In genomic region chr19:892243-892996, GRCh38 we compare ENCODE assay signal across 8 cellular contexts. TPM values are rescaled to one million over a fixed set of nuclear protein-coding genes. Genes with fewer than 3 reads are reported as not detected.
DNase-seq lines count a peak whose midpoint lies in the region; FAIRE-seq and TF ChIP-seq lines count a peak whose summit lies in the region.

No MANE protein-coding gene starts in this region.

- no peaks in the 10 kb centered on the region for H3K36me3 Mint-ChIP-seq in neural crest cell (ENCODE audit: low read depth)

- H3K4me1 Mint-ChIP-seq in neural crest cell = peaks cover 10% of the 10 kb centered on the region

- CTCF ChIA-PET in HEK293 (lab: Yijun Ruan, JAX) = interaction anchor here (1.0 to 1.1 kb wide), 3 partner anchors 36 to 93 kb away, joined by 3 to 7 read pairs (median 3); no protein-coding TSS in a partner anchor

- H3K27ac ChIP-seq in HEK293 (ENCODE audit: extremely low read depth, low read depth, low read length) = peak overlapping the region; percentile 96
- peak overlapping the region; percentile 94 for H3K27ac ChIP-seq in SJCRH30
- peak overlapping the region; percentile 92 to 97 for H3K27ac ChIP-seq in esophagus (ENCODE audit: low read depth in 2 of 2, low read length in 1 of 2)

- no peak for TF ChIP-seq CTCF in HEK293 (tag by site-specific recombination; IDR thresholded peaks at IDR 0.05)
- no peak for TF ChIP-seq CTCF in neural crest cell (conservative IDR thresholded peaks at IDR 0.05)

- H3K36me3 ChIP-seq in HEK293 (ENCODE audit: control insufficient read depth in 2 of 2, insufficient read depth in 1 of 2, low read length in 2 of 2) (peaks cover 1 to 31% of the 10 kb centered on the region in 2 experiments; a peak in 2 of 3 replicates), SJCRH30 (peaks cover 4% of the 10 kb centered on the region; the same call in 1 of the 2 replicates), esophagus (ENCODE audit: control insufficient read depth in 2 of 2, insufficient read depth in 2 of 2, low read length in 1 of 2) (peaks cover 7 to 25% of the 10 kb centered on the region in 2 donors)

- H3K27me3 ChIP-seq in SJCRH30 (no peaks in the 10 kb centered on the region), esophagus (ENCODE audit: control insufficient read depth in 1 of 2, insufficient read depth in 2 of 2, low read length in 2 of 2) (no peaks in the 10 kb centered on the region)

- peak overlapping the region; percentile 89 for H3K4me3 Mint-ChIP-seq in neural crest cell

- FAIRE-seq in GM12892 (lab: Jason Lieb, UNC) = no peak

- POLR2A ChIA-PET in HEK293 (lab: Yijun Ruan, JAX) = interaction anchor here (0.6 to 2.6 kb wide), 6 partner anchors 16 to 376 kb away, joined by 3 to 13 read pairs (median 6); partner anchors contain the start of gene CIRBP

- H3K27ac Mint-ChIP-seq in neural crest cell (ENCODE audit: unreplicated experiment) = no peak overlapping the region

- H3K9me3 ChIP-seq in HEK293 (ENCODE audit: control insufficient read depth, insufficient read depth, low read depth, low read length) (no peaks in the 10 kb centered on the region), SJCRH30 (replicated peaks) (no peaks in the 10 kb centered on the region), esophagus (ENCODE audit: control insufficient read depth in 2 of 2, insufficient read depth in 1 of 2, low read depth in 1 of 2, low read length in 1 of 2) (no peaks in the 10 kb centered on the region)

- H3K27me3 Mint-ChIP-seq in neural crest cell (ENCODE audit: low read depth) = peaks cover 6% of the 10 kb centered on the region

- 3 to 7% methylated on average over 19 to 46 of the region's 46 CpGs for WGBS in esophagus, 2 donors

- TF ChIP-seq POLR2A in GM12892 (IDR thresholded peaks at IDR 0.05; ENCODE audit: low read depth, low read length) = no peak

- peak; percentile 65 for DNase-seq in GM12892 (ENCODE audit: insufficient read length)
- DNase-seq in SJCRH30 = peak; percentile 41 to 54
- DNase-seq in neural crest cell (ENCODE audit: low read depth, low spot score) = no peak
- no peak for DNase-seq in DMS153 (lab: John Stamatoyannopoulos, UW)
- DNase-seq in NCI-H2196 (lab: John Stamatoyannopoulos, UW; ENCODE audit: unreplicated experiment) = no peak
- DNase-seq in medulla oblongata (ENCODE audit: extremely low spot score) = no peak

- H3K4me3 ChIP-seq in HEK293 (ENCODE audit: low read depth, low read length) = peak overlapping the region; percentile 91
- peak overlapping the region; percentile 99 for H3K4me3 ChIP-seq in SJCRH30
- peak overlapping the region; percentile 91 to 97 for H3K4me3 ChIP-seq in esophagus (ENCODE audit: low read depth in 1 of 2, low read length in 2 of 2)

- H3K9me3 Mint-ChIP-seq in neural crest cell = no peaks in the 10 kb centered on the region

- no peaks in the 10 kb centered on the region for H3K4me1 ChIP-seq in HEK293 (ENCODE audit: control insufficient read depth, insufficient read depth, low read length)
- no peaks in the 10 kb centered on the region for H3K4me1 ChIP-seq in SJCRH30
- H3K4me1 ChIP-seq in esophagus (ENCODE audit: control insufficient read depth in 2 of 2, insufficient read depth in 2 of 2, low read length in 1 of 2) = peaks cover 3 to 7% of the 10 kb centered on the region in 2 donors

TF ChIP-seq in HEK293, 187 proteins besides CTCF, POLR2A, EP300 and RAD21 (continues in another document):
- TF ChIP-seq ZFP69B (tag by site-specific recombination; IDR thresholded peaks at IDR 0.05) (no peak), ZBTB48 (tag by site-specific recombination; IDR thresholded peaks at IDR 0.05) (peak; percentile 72), ZNF501 (tag by site-specific recombination; IDR thresholded peaks at IDR 0.05) (no peak), GLI2 (tag by site-specific recombination; IDR thresholded peaks at IDR 0.05; ENCODE audit: borderline replicate concordance, low read depth) (no peak), ZNF701 (tag by site-specific recombination; IDR thresholded peaks at IDR 0.05) (no peak), PRDM10 (tag by site-specific recombination; IDR thresholded peaks at IDR 0.05) (no peak), TCF7L2 (IDR thresholded peaks at IDR 0.05; ENCODE audit: borderline replicate concordance, low read depth, low read length) (no peak), GLIS1 (tag by site-specific recombination; IDR thresholded peaks at IDR 0.05) (peak; percentile 21; the same call in 1 of the 2 replicates), ZNF248 (tag by site-specific recombination; IDR thresholded peaks at IDR 0.05) (no peak), KLF8 (tag by site-specific recombination; IDR thresholded peaks at IDR 0.05) (0 out of 2 replicates have a peak, but pooled peaks have one; percentile 20), ZBTB1 (tag by site-specific recombination; IDR thresholded peaks at IDR 0.05) (no peak), ZNF221 (tag by site-specific recombination; IDR thresholded peaks at IDR 0.05; ENCODE audit: borderline replicate concordance) (no peak), ZXDB (tag by site-specific recombination; IDR thresholded peaks at IDR 0.05) (no peak), ZNF114 (tag by site-specific recombination; IDR thresholded peaks at IDR 0.05) (no peak), KLF7 (tag by site-specific recombination; IDR thresholded peaks at IDR 0.05; ENCODE audit: borderline replicate concordance) (no peak), OSR2 (tag by site-specific recombination; IDR thresholded peaks at IDR 0.05) (no peak)
- TF ChIP-seq, protein P1, sequence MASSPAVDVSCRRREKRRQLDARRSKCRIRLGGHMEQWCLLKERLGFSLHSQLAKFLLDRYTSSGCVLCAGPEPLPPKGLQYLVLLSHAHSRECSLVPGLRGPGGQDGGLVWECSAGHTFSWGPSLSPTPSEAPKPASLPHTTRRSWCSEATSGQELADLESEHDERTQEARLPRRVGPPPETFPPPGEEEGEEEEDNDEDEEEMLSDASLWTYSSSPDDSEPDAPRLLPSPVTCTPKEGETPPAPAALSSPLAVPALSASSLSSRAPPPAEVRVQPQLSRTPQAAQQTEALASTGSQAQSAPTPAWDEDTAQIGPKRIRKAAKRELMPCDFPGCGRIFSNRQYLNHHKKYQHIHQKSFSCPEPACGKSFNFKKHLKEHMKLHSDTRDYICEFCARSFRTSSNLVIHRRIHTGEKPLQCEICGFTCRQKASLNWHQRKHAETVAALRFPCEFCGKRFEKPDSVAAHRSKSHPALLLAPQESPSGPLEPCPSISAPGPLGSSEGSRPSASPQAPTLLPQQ (tag by site-specific recombination; IDR thresholded peaks at IDR 0.05) = no peak
- TF ChIP-seq, protein P2, sequence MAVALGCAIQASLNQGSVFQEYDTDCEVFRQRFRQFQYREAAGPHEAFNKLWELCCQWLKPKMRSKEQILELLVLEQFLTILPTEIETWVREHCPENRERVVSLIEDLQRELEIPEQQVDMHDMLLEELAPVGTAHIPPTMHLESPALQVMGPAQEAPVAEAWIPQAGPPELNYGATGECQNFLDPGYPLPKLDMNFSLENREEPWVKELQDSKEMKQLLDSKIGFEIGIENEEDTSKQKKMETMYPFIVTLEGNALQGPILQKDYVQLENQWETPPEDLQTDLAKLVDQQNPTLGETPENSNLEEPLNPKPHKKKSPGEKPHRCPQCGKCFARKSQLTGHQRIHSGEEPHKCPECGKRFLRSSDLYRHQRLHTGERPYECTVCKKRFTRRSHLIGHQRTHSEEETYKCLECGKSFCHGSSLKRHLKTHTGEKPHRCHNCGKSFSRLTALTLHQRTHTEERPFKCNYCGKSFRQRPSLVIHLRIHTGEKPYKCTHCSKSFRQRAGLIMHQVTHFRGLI (tag by site-specific recombination; IDR thresholded peaks at IDR 0.05) = no peak

RNA-seq across cellular contexts. Expression of gene MED16, which starts 0.6 kb away (rescaled TPM):
- 7.4 TPM for polyA plus RNA-seq in GM12892 (2012; ENCODE audit: missing spikeins)
- total RNA-seq in SJCRH30 (2014; rRNA removed; shearing (Covaris generic)) = 19.6 and 21.3 TPM in 2 replicates
- 10 to 100 TPM; 33.0 to 46.2 TPM for polyA plus RNA-seq in esophagus
- total RNA-seq in neural crest cell = 73.9 and 77.7 TPM in 2 replicates

RNA-seq across cellular contexts. Expression of gene RNU6-9, which starts 0.9 kb away (rescaled TPM):
- not detected for polyA plus RNA-seq in GM12892 (2012; ENCODE audit: missing spikeins)
- total RNA-seq in SJCRH30 (2014; rRNA removed; shearing (Covaris generic)) = not detected in 2 replicates
- not detected for polyA plus RNA-seq in esophagus
- not detected in 2 replicates for total RNA-seq in neural crest cell

RNA-seq across cellular contexts. Expression of gene R3HDM4, which starts 20.6 kb away (rescaled TPM):
- 25.0 TPM for polyA plus RNA-seq in GM12892 (2012; ENCODE audit: missing spikeins)
- 18.3 and 19.8 TPM in 2 replicates for total RNA-seq in SJCRH30 (2014; rRNA removed; shearing (Covaris generic))
- polyA plus RNA-seq in esophagus = 10 to 100 TPM; 66.1 to 84.8 TPM
- 47.7 and 50.9 TPM in 2 replicates for total RNA-seq in neural crest cell

RNA-seq across cellular contexts. Expression of gene KISS1R, which starts 24.7 kb away (rescaled TPM):
- 0.36 TPM for polyA plus RNA-seq in GM12892 (2012; ENCODE audit: missing spikeins)
- total RNA-seq in SJCRH30 (2014; rRNA removed; shearing (Covaris generic)) = 0.08 TPM in 1 of 2 replicates, not detected in the other
- under 1 TPM in 1 of 2 donors, not detected in 1; 0.01 TPM for polyA plus RNA-seq in esophagus
- 2.2 and 2.4 TPM in 2 replicates for total RNA-seq in neural crest cell

RNA-seq across cellular contexts. Expression of gene CFD, which starts 33.0 kb away (rescaled TPM):
- polyA plus RNA-seq in GM12892 (2012; ENCODE audit: missing spikeins) = not detected
- total RNA-seq in SJCRH30 (2014; rRNA removed; shearing (Covaris generic)) = 0.08 and 0.18 TPM in 2 replicates
- 10 to 100 TPM; 32.6 to 95.2 TPM for polyA plus RNA-seq in esophagus
- not detected in 2 replicates for total RNA-seq in neural crest cell

Comparison
In these comparisons a context has a peak if more than half of its experiments do, and no peak if none do; other contexts are left out.
1. DNase-seq: peak in GM12892 (single experiment) and SJCRH30 (2 of 2); none in neural crest cell (single experiment), DMS153 (single experiment), NCI-H2196 (single experiment) and medulla oblongata (single experiment).
2. Peak in every context shown above with its lines, with median percentiles within 50 percentile points of each other: H3K27ac ChIP-seq and H3K4me3 ChIP-seq.